ENCODE assay signal across 20 cellular contexts in the genomic region with DNA sequence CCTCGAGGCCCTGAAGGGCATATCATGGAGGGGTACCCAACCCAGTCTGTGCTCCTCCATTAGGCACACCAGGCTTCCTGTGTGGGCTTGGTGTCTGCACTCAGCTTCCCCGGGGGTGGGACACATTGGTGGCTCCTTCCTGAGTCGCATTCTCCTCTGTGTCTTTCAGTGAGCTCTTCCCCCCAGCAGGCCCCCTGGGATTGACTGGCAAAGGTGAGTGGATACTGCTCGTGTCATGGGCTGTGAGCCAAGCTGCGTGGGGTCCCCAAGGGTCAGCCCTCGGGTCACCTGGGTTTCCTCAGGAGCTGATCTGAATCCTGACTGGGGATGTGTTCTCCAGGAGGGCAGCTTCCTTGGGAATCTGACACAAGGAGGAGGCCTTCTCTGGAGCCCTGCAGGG.
"Had no signal": no experiment of that assay in that cellular context is flagged by ENCODE, and none has a peak within 500 bp of the region (broad histone marks: within the 10 kb centered on the region; RNA-seq: fewer than 3 reads in every experiment).

No MANE protein-coding gene starts in this region.

- H3K36me3 ChIP-seq: colonic mucosa, esophagus squamous epithelium, uterus had no signal

- H3K27ac ChIP-seq: colonic mucosa, epithelial cell of prostate, esophagus squamous epithelium, testis, uterus had no signal

- H3K27me3 ChIP-seq: colonic mucosa, esophagus squamous epithelium, testis, uterus had no signal

- H3K9me3 ChIP-seq: colonic mucosa, testis, uterus had no signal

- H3K4me3 ChIP-seq: colonic mucosa, esophagus squamous epithelium, testis, uterus had no signal

- H3K4me1 ChIP-seq: colonic mucosa, esophagus squamous epithelium, testis, uterus had no signal

- ATAC-seq: activated CD8-positive, alpha-beta memory T cell treated with anti-CD3 and anti-CD28 coated beads, Interleukin-2, amount 10 ng/mL, durations not matched to agents 7 days and 5 days; activated CD8-positive, alpha-beta T cell treated with anti-CD3 and anti-CD28 coated beads, Interleukin-2, amount 10 ng/mL, durations not matched to agents 7 days and 5 days; activated naive CD4-positive, alpha-beta T cell treated with anti-CD3 and anti-CD28 coated beads, Interleukin-2, amount 50 U/mL, for 72 hours; naive thymus-derived CD4-positive, alpha-beta T cell; stimulated activated naive CD8-positive, alpha-beta T cell treated with anti-CD3 and anti-CD28 coated beads, Interleukin-15, Interleukin-2, amounts not matched to agents 100 U/mL and 50 U/mL, for 24 hours had no signal

- DNase-seq: activated B cell treated with CpG ODN at 0.5 μM for 24 hours; activated CD4-positive, alpha-beta T cell treated with anti-CD3 and anti-CD28 coated beads, Interleukin-2, amount 50 U/mL, for 1 hour; activated CD8-positive, alpha-beta memory T cell treated with anti-CD3 and anti-CD28 coated beads, Interleukin-2, amount 10 ng/mL, durations not matched to agents 7 days and 5 days; activated CD8-positive, alpha-beta T cell treated with anti-CD3 and anti-CD28 coated beads, Interleukin-2, amount 10 ng/mL, durations not matched to agents 7 days and 5 days; activated T-cell treated with anti-CD3 and anti-CD28 coated beads, Interleukin-2, amount 50 U/mL, for 48 hours; colonic mucosa; effector CD8-positive, alpha-beta T cell; esophagus squamous epithelium; foreskin melanocyte; midbrain; naive thymus-derived CD4-positive, alpha-beta T cell; retina; stimulated activated CD4-positive, alpha-beta T cell treated with anti-CD3 and anti-CD28 coated beads, Interleukin-4, amount 100 ng/mL, for 1 hour; stimulated activated naive CD8-positive, alpha-beta T cell treated with anti-CD3 and anti-CD28 coated beads, Interleukin-15, Interleukin-2, amounts not matched to agents 100 U/mL and 50 U/mL, for 24 hours; T-helper 1 cell; testis; trophoblast cell; uterus had no signal
